Comparison of ENCODE assay signal across 13 cellular contexts in the genomic region with DNA sequence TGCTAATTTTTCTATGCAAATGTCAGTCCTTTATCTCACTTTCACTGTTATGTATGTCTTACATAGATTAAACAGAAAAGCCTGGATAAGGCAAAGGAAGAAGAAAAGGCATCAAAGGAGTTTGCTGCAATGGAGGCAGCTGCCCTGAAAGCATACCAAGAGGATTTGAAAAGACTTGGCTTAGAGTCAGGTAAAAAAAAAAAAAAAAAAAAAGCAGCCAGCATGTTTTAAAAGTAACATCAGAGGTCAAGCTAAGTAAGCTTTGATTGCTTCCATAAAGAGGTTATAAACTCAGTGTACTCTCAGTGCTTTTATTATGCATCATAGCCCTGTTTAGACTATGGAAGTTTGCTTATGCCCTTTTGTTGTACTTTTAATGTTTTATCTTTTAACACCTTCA. TPM values are rescaled to one million over a fixed set of nuclear protein-coding genes. Genes with fewer than 3 reads are reported as not detected.
DNase-seq lines count a peak whose midpoint lies in the region; ATAC-seq and TF ChIP-seq lines count a peak whose summit lies in the region.
"Had no signal": no experiment of that assay in that cellular context is flagged by ENCODE, and none has a peak within 500 bp of the region (broad histone marks: within the 10 kb centered on the region; RNA-seq: fewer than 3 reads in every experiment).

No MANE protein-coding gene starts in this region.

- ATAC-seq in SK-N-SH treated with all-trans-retinoic acid at 6 μM for 48 hours (no peak), thoracic aorta (ENCODE audit: insufficient number of reproducible peaks, low FRiP score, low read depth) (no peak), HG02623 (IDR thresholded peaks at IDR 0.05; ENCODE audit: unreplicated experiment) (no peak), foreskin keratinocyte (no peak), GM21360 (IDR thresholded peaks at IDR 0.05; ENCODE audit: unreplicated experiment) (no peak)

- peak overlapping the region; percentile 84 for H3K4me2 ChIP-seq in SK-N-SH

- TF ChIP-seq RAD21 in SK-N-SH (IDR thresholded peaks at IDR 0.05; ENCODE audit: low read length): no peak

- no peak for DNase-seq in SK-N-SH
- DNase-seq in astrocyte of the hippocampus (ENCODE audit: low read depth, low spot score): peak; percentile 69
- peak; percentile 89 for DNase-seq in iris pigment epithelial cell (ENCODE audit: low read depth)
- DNase-seq in thoracic aorta (ENCODE audit: low spot score): no peak
- DNase-seq in foreskin keratinocyte: no peak
- DNase-seq: 8988T; activated CD4-positive, alpha-beta memory T cell treated with anti-CD3 and anti-CD28 coated beads, Interleukin-2, amount 10 ng/mL, durations not matched to agents 7 days and 5 days; GDM1; NCI-H1105 treated with DMSO at 0.1 percent for 48 hours had no signal

- no peaks in the 10 kb centered on the region for H3K27me3 ChIP-seq in SK-N-SH (ENCODE audit: insufficient read depth)
- H3K27me3 ChIP-seq in thoracic aorta (replicated peaks; ENCODE audit: insufficient read depth): no peaks in the 10 kb centered on the region
- H3K27me3 ChIP-seq in foreskin keratinocyte: no peaks in the 10 kb centered on the region

- no peak overlapping the region for H2AFZ ChIP-seq in SK-N-SH (ENCODE audit: low read depth)

- peaks cover 52% of the 10 kb centered on the region for H3K79me2 ChIP-seq in SK-N-SH (ENCODE audit: insufficient read depth)

- H3K4me3 ChIP-seq in SK-N-SH (ENCODE audit: low read depth in 2 of 2, low read length in 1 of 2): no peak overlapping the region
- peak overlapping the region; percentile 49 for H3K4me3 ChIP-seq in thoracic aorta

- H3K27ac ChIP-seq in SK-N-SH (ENCODE audit: low read depth in 2 of 2, low read length in 1 of 2): peak overlapping the region; percentile 34 to 96; a peak in 3 of 4 replicates
- peak overlapping the region; percentile 98 for H3K27ac ChIP-seq in thoracic aorta
- no peak overlapping the region for H3K27ac ChIP-seq in foreskin keratinocyte
- H3K27ac ChIP-seq: epithelial cell of prostate had no signal

- H3K9ac ChIP-seq in SK-N-SH: peak overlapping the region; percentile 40; the same call in 1 of the 2 replicates

- H3K36me3 ChIP-seq in SK-N-SH (replicated peaks in 1 of 2; ENCODE audit: control insufficient read depth in 1 of 2, insufficient read depth in 2 of 2, low read length in 1 of 2) (peaks cover 53 to 67% of the 10 kb centered on the region in 2 experiments), thoracic aorta (peaks cover 30% of the 10 kb centered on the region)

- H3K9me3 ChIP-seq in SK-N-SH (no peaks in the 10 kb centered on the region), thoracic aorta (no peaks in the 10 kb centered on the region)

- no peaks in the 10 kb centered on the region for H4K20me1 ChIP-seq in SK-N-SH (ENCODE audit: insufficient read depth)

- peaks cover 21% of the 10 kb centered on the region for H3F3A ChIP-seq in SK-N-SH (replicated peaks; ENCODE audit: insufficient read depth)

- no peaks in the 10 kb centered on the region for H3K9me2 ChIP-seq in SK-N-SH

- CTCF ChIA-PET in SK-N-SH (lab: Yijun Ruan, JAX): no interaction called here

- TF ChIP-seq EP300 in SK-N-SH (IDR thresholded peaks at IDR 0.05; ENCODE audit: borderline replicate concordance in 1 of 2, low read depth in 1 of 2, low read length in 1 of 2): no peak

- peaks cover 4 to 8% of the 10 kb centered on the region in 2 experiments; a peak in 2 of 4 replicates for H3K4me1 ChIP-seq in SK-N-SH (ENCODE audit: control insufficient read depth in 1 of 2, insufficient read depth in 2 of 2, low read depth in 1 of 2, low read length in 1 of 2)
- peaks cover 31 to 38% of the 10 kb centered on the region in 2 donors for H3K4me1 ChIP-seq in thoracic aorta (ENCODE audit: control insufficient read depth in 1 of 2, low read depth in 2 of 2)
- peaks cover 17% of the 10 kb centered on the region for H3K4me1 ChIP-seq in foreskin keratinocyte

- POLR2A ChIA-PET in SK-N-SH (lab: Yijun Ruan, JAX): no interaction called here

- TF ChIP-seq CTCF in SK-N-SH (IDR thresholded peaks at IDR 0.05) (no peak), thoracic aorta (IDR thresholded peaks at IDR 0.05) (no peak), foreskin keratinocyte (conservative IDR thresholded peaks at IDR 0.05) (no peak)

TF ChIP-seq in SK-N-SH, 30 proteins besides CTCF, POLR2A, EP300 and RAD21:
- TF ChIP-seq TCF12 (IDR thresholded peaks at IDR 0.05) (peak; percentile 4; the same call in 1 of the 2 replicates), SIN3A (IDR thresholded peaks at IDR 0.05; ENCODE audit: borderline replicate concordance, low read depth, low read length) (no peak), NRF1 (IDR thresholded peaks at IDR 0.05; ENCODE audit: low read depth, low read length) (no peak), SMC3 (IDR thresholded peaks at IDR 0.05; ENCODE audit: low read depth, low read length) (no peak), RXRA (IDR thresholded peaks at IDR 0.05; ENCODE audit: borderline replicate concordance, low read depth) (no peak)
- TF ChIP-seq, protein P1, sequence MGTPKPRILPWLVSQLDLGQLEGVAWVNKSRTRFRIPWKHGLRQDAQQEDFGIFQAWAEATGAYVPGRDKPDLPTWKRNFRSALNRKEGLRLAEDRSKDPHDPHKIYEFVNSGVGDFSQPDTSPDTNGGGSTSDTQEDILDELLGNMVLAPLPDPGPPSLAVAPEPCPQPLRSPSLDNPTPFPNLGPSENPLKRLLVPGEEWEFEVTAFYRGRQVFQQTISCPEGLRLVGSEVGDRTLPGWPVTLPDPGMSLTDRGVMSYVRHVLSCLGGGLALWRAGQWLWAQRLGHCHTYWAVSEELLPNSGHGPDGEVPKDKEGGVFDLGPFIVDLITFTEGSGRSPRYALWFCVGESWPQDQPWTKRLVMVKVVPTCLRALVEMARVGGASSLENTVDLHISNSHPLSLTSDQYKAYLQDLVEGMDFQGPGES (IDR thresholded peaks at IDR 0.05; ENCODE audit: low read depth, low read length): no peak

TF ChIP-seq in SK-N-SH treated with all-trans-retinoic acid at 6 μM for 48 hours, 23 proteins besides CTCF, POLR2A, EP300 and RAD21 (continues in another document):
- TF ChIP-seq ZFP3 (CRISPR knock-in tag; IDR thresholded peaks at IDR 0.05): no peak
- no peak for TF ChIP-seq ZNF8 (CRISPR knock-in tag; IDR thresholded peaks at IDR 0.05)
- TF ChIP-seq CSDC2 (CRISPR knock-in tag; IDR thresholded peaks at IDR 0.05): no peak
- TF ChIP-seq TOX (CRISPR knock-in tag; IDR thresholded peaks at IDR 0.05; ENCODE audit: borderline replicate concordance): no peak
- TF ChIP-seq, protein P2, sequence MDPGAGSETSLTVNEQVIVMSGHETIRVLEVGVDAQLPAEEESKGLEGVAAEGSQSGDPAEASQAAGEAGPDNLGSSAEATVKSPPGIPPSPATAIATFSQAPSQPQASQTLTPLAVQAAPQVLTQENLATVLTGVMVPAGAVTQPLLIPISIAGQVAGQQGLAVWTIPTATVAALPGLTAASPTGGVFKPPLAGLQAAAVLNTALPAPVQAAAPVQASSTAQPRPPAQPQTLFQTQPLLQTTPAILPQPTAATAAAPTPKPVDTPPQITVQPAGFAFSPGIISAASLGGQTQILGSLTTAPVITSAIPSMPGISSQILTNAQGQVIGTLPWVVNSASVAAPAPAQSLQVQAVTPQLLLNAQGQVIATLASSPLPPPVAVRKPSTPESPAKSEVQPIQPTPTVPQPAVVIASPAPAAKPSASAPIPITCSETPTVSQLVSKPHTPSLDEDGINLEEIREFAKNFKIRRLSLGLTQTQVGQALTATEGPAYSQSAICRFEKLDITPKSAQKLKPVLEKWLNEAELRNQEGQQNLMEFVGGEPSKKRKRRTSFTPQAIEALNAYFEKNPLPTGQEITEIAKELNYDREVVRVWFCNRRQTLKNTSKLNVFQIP (CRISPR knock-in tag; IDR thresholded peaks at IDR 0.05; ENCODE audit: borderline replicate concordance, low read depth): no peak
- TF ChIP-seq ZNF565 (CRISPR knock-in tag; conservative IDR thresholded peaks at IDR 0.05; ENCODE audit: low read depth): no peak
- TF ChIP-seq ESRRG (CRISPR knock-in tag; IDR thresholded peaks at IDR 0.05): no peak
- TF ChIP-seq BACH2 (CRISPR knock-in tag; IDR thresholded peaks at IDR 0.05; ENCODE audit: borderline replicate concordance): no peak
- no peak for TF ChIP-seq ZNF70 (CRISPR knock-in tag; IDR thresholded peaks at IDR 0.05)
- no peak for TF ChIP-seq ZFP30 (CRISPR knock-in tag; IDR thresholded peaks at IDR 0.05)
- TF ChIP-seq TCF4 (CRISPR knock-in tag; IDR thresholded peaks at IDR 0.05; ENCODE audit: borderline replicate concordance): no peak
- no peak for TF ChIP-seq SNAI2 (CRISPR knock-in tag; IDR thresholded peaks at IDR 0.05)
- no peak for TF ChIP-seq PATZ1 (CRISPR knock-in tag; IDR thresholded peaks at IDR 0.05; ENCODE audit: borderline replicate concordance)

RNA-seq across cellular contexts. Expression of gene WBP4, which starts 3.8 kb away (rescaled TPM):
- polyA plus RNA-seq in SK-N-SH (2012; rRNA removed): 6.4 and 6.8 TPM in 2 replicates
- 8.6 and 12.8 TPM in 2 replicates for polyA plus RNA-seq in SK-N-SH (2012; cell fraction: cytosol; rRNA removed)
- 2.5 and 6.0 TPM in 2 replicates for polyA plus RNA-seq in SK-N-SH (2012; cell fraction: nucleus; rRNA removed)
- total RNA-seq in thoracic aorta: 10 to 100 TPM; 11.1 to 16.5 TPM
- total RNA-seq in foreskin keratinocyte: 14.9 and 15.6 TPM in 2 replicates
- polyA plus RNA-seq in foreskin keratinocyte: 12.6 and 14.8 TPM in 2 replicates

RNA-seq across cellular contexts. Expression of gene ELF1, which starts 46.0 kb away (rescaled TPM):
- polyA plus RNA-seq in SK-N-SH (2012; rRNA removed): 11.1 and 11.6 TPM in 2 replicates
- polyA plus RNA-seq in SK-N-SH (2012; cell fraction: cytosol; rRNA removed): 12.5 and 13.6 TPM in 2 replicates
- 6.1 and 12.7 TPM in 2 replicates for polyA plus RNA-seq in SK-N-SH (2012; cell fraction: nucleus; rRNA removed)
- 10 to 100 TPM; 54.7 to 99.9 TPM for total RNA-seq in thoracic aorta
- 42.0 and 46.9 TPM in 2 replicates for total RNA-seq in foreskin keratinocyte
- polyA plus RNA-seq in foreskin keratinocyte: 10.2 and 10.6 TPM in 2 replicates

Comparison
In these comparisons a context has a peak if more than half of its experiments do, and no peak if none do; other contexts are left out.
1. DNase-seq: peak in astrocyte of the hippocampus (single experiment) and iris pigment epithelial cell (single experiment); none in SK-N-SH (single experiment), thoracic aorta (single experiment) and foreskin keratinocyte (0 of 2).